In the genomic region with DNA sequence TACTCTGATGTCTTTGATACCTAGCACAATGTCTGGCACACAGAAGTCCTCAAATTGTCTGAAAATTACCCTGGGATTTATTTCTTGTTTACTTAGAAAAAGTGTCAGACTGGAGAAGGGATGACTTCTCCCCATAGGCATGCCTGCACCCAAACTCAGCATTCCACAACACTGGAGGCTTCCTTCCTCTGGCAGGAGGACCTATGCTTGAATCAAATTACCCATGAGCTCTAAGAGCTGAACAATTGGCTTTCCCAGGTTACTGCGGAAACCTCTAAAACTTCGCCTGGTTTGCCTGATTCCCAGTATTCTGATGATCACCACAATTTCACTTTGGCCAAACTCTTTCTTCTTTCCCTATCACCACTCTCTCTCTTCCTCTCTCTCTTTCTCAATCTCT, we compare ENCODE assay signal across 1 cellular context.
TF ChIP-seq lines count a peak whose summit lies in the region.

No MANE protein-coding gene starts in this region.

TF ChIP-seq in H1, 55 proteins besides CTCF, POLR2A, EP300 and RAD21 (continued from another document):
- TF ChIP-seq, protein P1, sequence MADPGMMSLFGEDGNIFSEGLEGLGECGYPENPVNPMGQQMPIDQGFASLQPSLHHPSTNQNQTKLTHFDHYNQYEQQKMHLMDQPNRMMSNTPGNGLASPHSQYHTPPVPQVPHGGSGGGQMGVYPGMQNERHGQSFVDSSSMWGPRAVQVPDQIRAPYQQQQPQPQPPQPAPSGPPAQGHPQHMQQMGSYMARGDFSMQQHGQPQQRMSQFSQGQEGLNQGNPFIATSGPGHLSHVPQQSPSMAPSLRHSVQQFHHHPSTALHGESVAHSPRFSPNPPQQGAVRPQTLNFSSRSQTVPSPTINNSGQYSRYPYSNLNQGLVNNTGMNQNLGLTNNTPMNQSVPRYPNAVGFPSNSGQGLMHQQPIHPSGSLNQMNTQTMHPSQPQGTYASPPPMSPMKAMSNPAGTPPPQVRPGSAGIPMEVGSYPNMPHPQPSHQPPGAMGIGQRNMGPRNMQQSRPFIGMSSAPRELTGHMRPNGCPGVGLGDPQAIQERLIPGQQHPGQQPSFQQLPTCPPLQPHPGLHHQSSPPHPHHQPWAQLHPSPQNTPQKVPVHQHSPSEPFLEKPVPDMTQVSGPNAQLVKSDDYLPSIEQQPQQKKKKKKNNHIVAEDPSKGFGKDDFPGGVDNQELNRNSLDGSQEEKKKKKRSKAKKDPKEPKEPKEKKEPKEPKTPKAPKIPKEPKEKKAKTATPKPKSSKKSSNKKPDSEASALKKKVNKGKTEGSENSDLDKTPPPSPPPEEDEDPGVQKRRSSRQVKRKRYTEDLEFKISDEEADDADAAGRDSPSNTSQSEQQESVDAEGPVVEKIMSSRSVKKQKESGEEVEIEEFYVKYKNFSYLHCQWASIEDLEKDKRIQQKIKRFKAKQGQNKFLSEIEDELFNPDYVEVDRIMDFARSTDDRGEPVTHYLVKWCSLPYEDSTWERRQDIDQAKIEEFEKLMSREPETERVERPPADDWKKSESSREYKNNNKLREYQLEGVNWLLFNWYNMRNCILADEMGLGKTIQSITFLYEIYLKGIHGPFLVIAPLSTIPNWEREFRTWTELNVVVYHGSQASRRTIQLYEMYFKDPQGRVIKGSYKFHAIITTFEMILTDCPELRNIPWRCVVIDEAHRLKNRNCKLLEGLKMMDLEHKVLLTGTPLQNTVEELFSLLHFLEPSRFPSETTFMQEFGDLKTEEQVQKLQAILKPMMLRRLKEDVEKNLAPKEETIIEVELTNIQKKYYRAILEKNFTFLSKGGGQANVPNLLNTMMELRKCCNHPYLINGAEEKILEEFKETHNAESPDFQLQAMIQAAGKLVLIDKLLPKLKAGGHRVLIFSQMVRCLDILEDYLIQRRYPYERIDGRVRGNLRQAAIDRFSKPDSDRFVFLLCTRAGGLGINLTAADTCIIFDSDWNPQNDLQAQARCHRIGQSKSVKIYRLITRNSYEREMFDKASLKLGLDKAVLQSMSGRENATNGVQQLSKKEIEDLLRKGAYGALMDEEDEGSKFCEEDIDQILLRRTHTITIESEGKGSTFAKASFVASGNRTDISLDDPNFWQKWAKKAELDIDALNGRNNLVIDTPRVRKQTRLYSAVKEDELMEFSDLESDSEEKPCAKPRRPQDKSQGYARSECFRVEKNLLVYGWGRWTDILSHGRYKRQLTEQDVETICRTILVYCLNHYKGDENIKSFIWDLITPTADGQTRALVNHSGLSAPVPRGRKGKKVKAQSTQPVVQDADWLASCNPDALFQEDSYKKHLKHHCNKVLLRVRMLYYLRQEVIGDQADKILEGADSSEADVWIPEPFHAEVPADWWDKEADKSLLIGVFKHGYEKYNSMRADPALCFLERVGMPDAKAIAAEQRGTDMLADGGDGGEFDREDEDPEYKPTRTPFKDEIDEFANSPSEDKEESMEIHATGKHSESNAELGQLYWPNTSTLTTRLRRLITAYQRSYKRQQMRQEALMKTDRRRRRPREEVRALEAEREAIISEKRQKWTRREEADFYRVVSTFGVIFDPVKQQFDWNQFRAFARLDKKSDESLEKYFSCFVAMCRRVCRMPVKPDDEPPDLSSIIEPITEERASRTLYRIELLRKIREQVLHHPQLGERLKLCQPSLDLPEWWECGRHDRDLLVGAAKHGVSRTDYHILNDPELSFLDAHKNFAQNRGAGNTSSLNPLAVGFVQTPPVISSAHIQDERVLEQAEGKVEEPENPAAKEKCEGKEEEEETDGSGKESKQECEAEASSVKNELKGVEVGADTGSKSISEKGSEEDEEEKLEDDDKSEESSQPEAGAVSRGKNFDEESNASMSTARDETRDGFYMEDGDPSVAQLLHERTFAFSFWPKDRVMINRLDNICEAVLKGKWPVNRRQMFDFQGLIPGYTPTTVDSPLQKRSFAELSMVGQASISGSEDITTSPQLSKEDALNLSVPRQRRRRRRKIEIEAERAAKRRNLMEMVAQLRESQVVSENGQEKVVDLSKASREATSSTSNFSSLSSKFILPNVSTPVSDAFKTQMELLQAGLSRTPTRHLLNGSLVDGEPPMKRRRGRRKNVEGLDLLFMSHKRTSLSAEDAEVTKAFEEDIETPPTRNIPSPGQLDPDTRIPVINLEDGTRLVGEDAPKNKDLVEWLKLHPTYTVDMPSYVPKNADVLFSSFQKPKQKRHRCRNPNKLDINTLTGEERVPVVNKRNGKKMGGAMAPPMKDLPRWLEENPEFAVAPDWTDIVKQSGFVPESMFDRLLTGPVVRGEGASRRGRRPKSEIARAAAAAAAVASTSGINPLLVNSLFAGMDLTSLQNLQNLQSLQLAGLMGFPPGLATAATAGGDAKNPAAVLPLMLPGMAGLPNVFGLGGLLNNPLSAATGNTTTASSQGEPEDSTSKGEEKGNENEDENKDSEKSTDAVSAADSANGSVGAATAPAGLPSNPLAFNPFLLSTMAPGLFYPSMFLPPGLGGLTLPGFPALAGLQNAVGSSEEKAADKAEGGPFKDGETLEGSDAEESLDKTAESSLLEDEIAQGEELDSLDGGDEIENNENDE (IDR thresholded peaks at IDR 0.05; ENCODE audit: insufficient replicate concordance, low read length): no peak
- TF ChIP-seq JUN (IDR thresholded peaks at IDR 0.05; ENCODE audit: low read depth, low read length) (no peak), ZNF274 (IDR thresholded peaks at IDR 0.05; ENCODE audit: borderline replicate concordance, extremely low read depth, low read length) (no peak), SIRT6 (IDR thresholded peaks at IDR 0.05; ENCODE audit: low read length) (no peak)
